Comparison of ENCODE assay signal across 1 cellular context in the genomic region with DNA sequence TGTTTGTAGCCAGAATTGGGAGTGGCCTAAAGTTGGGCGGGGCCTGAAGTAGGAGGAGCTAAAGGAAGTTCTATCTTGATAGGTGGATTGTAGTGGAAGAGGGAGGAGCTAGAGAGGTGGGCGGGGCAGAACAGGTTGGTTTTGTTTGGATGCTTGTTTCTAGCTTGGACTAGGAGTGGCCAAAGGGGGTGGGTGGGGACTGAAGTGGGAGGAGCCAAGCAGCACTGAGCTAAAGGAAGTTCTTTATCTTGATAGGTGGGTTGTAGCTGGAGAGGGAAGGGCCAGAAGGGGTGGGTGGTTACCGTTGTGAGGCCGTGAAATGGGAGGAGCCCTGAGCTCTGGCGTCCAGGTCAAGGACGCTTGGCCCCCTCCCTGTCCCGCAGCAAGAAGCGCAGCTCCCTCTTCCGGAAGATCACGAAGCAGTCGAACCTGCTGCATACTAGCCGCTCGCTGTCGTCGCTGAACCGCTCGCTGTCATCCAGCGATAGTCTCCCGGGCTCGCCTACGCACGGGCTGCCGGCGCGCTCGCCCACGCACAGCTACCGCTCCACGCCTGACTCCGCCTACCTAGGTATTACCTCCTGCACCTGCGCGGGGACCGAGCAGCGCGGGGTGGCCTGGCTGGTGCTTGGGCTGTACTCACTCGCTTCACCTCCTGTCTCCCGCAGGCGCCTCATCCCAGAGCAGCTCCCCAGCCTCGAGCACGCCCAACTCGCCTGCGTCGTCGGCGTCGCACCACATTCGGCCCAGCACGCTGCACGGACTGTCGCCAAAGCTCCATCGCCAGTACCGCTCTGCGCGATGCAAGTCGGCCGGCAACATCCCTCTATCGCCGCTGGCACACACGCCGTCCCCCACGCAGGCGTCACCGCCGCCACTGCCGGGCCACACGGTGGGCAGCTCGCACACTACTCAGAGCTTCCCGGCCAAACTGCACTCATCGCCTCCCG.
TF ChIP-seq lines count a peak whose summit lies in the region.

No MANE protein-coding gene starts in this region.

TF ChIP-seq in K562, 482 proteins besides CTCF, POLR2A, EP300 and RAD21:
- TF ChIP-seq BCL6 (CRISPR knock-in tag; IDR thresholded peaks at IDR 0.05) (no peak), HDAC3 (IDR thresholded peaks at IDR 0.05; ENCODE audit: borderline replicate concordance, partially characterized antibody) (no peak), SAP30 (IDR thresholded peaks at IDR 0.05; ENCODE audit: borderline replicate concordance, insufficient read depth, low read depth, low read length, poor library complexity, severe bottlenecking) (no peak), NRF1 (conservative IDR thresholded peaks at IDR 0.05 in 1 of 2, IDR thresholded peaks at IDR 0.05 in 1 of 2) (peak in 1 of 2 experiments; percentile 33; a peak in 2 of 4 replicates), NELFE (IDR thresholded peaks at IDR 0.05; ENCODE audit: insufficient read depth, insufficient read length) (no peak), CBX3 (IDR thresholded peaks at IDR 0.05; ENCODE audit: borderline replicate concordance in 1 of 2, low read length in 2 of 2) (peak in 1 of 2 experiments; percentile 47; a peak in 1 of 3 replicates), ZNF766 (CRISPR knock-in tag; conservative IDR thresholded peaks at IDR 0.05) (no peak), CBX1 (IDR thresholded peaks at IDR 0.05; ENCODE audit: low read depth) (0 out of 2 replicates have a peak, but pooled peaks have one; percentile 60), MCM2 (IDR thresholded peaks at IDR 0.05; ENCODE audit: low read depth) (no peak), FOXA3 (CRISPR knock-in tag; conservative IDR thresholded peaks at IDR 0.05 in 1 of 2, IDR thresholded peaks at IDR 0.05 in 1 of 2) (no peak), GATAD2A (IDR thresholded peaks at IDR 0.05) (no peak), TRIM24 (IDR thresholded peaks at IDR 0.05) (0 out of 4 replicates have a peak, but pooled peaks of 1 of the 2 experiments have one; percentile 9), ZNF143 (CRISPR knock-in tag; IDR thresholded peaks at IDR 0.05) (peak; percentile 45; the same call in 1 of the 2 replicates), POLR2G (IDR thresholded peaks at IDR 0.05; ENCODE audit: low read depth, low read length) (peak; percentile 69), ZNF384 (IDR thresholded peaks at IDR 0.05; ENCODE audit: low read depth, low read length) (0 out of 2 replicates have a peak, but pooled peaks have one; percentile 21), CBX5 (IDR thresholded peaks at IDR 0.05; ENCODE audit: borderline replicate concordance, low read depth) (peak; percentile 27; the same call in 1 of the 2 replicates), SIN3A (IDR thresholded peaks at IDR 0.05; ENCODE audit: borderline replicate concordance in 2 of 2, control insufficient read depth in 1 of 2, low read depth in 2 of 2, low read length in 2 of 2) (no peak), SMAD3 (CRISPR knock-in tag; conservative IDR thresholded peaks at IDR 0.05) (no peak), IFI16 (CRISPR knock-in tag; IDR thresholded peaks at IDR 0.05) (no peak), ZNF311 (CRISPR knock-in tag; IDR thresholded peaks at IDR 0.05) (no peak), CREB1 (IDR thresholded peaks at IDR 0.05) (no peak), CREB1 (CRISPR knock-in tag; IDR thresholded peaks at IDR 0.05) (0 out of 2 replicates have a peak, but pooled peaks have one; percentile 28), FIP1L1 (IDR thresholded peaks at IDR 0.05; ENCODE audit: low read depth, low read length, poor library complexity, severe bottlenecking) (peak; percentile 26), SP1 (CRISPR knock-in tag; IDR thresholded peaks at IDR 0.05) (peak; percentile 48; the same call in 1 of the 2 replicates), ZC3H4 (CRISPR knock-in tag; IDR thresholded peaks at IDR 0.05; ENCODE audit: borderline replicate concordance) (no peak), EGR1 (conservative IDR thresholded peaks at IDR 0.05) (peak; percentile 56), RBM14 (IDR thresholded peaks at IDR 0.05; ENCODE audit: borderline replicate concordance, insufficient read depth, low read depth, low read length) (0 out of 2 replicates have a peak, but pooled peaks have one; percentile 56), GABPB1 (CRISPR knock-in tag; IDR thresholded peaks at IDR 0.05) (peak; percentile 61), C11orf30 (IDR thresholded peaks at IDR 0.05; ENCODE audit: low read depth) (no peak), RBFOX2 (IDR thresholded peaks at IDR 0.05; ENCODE audit: low read depth, low read length) (peak; percentile 35; the same call in 1 of the 2 replicates), ZNF717 (CRISPR knock-in tag; IDR thresholded peaks at IDR 0.05) (no peak), TRIM28 (IDR thresholded peaks at IDR 0.05) (0 out of 2 replicates have a peak, but pooled peaks have one; percentile 34), PPARD (CRISPR knock-in tag; IDR thresholded peaks at IDR 0.05) (no peak)
- TF ChIP-seq, protein P1, sequence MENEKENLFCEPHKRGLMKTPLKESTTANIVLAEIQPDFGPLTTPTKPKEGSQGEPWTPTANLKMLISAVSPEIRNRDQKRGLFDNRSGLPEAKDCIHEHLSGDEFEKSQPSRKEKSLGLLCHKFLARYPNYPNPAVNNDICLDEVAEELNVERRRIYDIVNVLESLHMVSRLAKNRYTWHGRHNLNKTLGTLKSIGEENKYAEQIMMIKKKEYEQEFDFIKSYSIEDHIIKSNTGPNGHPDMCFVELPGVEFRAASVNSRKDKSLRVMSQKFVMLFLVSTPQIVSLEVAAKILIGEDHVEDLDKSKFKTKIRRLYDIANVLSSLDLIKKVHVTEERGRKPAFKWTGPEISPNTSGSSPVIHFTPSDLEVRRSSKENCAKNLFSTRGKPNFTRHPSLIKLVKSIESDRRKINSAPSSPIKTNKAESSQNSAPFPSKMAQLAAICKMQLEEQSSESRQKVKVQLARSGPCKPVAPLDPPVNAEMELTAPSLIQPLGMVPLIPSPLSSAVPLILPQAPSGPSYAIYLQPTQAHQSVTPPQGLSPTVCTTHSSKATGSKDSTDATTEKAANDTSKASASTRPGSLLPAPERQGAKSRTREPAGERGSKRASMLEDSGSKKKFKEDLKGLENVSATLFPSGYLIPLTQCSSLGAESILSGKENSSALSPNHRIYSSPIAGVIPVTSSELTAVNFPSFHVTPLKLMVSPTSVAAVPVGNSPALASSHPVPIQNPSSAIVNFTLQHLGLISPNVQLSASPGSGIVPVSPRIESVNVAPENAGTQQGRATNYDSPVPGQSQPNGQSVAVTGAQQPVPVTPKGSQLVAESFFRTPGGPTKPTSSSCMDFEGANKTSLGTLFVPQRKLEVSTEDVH (IDR thresholded peaks at IDR 0.05; ENCODE audit: low read depth, partially characterized antibody): no peak
- TF ChIP-seq, protein P2, sequence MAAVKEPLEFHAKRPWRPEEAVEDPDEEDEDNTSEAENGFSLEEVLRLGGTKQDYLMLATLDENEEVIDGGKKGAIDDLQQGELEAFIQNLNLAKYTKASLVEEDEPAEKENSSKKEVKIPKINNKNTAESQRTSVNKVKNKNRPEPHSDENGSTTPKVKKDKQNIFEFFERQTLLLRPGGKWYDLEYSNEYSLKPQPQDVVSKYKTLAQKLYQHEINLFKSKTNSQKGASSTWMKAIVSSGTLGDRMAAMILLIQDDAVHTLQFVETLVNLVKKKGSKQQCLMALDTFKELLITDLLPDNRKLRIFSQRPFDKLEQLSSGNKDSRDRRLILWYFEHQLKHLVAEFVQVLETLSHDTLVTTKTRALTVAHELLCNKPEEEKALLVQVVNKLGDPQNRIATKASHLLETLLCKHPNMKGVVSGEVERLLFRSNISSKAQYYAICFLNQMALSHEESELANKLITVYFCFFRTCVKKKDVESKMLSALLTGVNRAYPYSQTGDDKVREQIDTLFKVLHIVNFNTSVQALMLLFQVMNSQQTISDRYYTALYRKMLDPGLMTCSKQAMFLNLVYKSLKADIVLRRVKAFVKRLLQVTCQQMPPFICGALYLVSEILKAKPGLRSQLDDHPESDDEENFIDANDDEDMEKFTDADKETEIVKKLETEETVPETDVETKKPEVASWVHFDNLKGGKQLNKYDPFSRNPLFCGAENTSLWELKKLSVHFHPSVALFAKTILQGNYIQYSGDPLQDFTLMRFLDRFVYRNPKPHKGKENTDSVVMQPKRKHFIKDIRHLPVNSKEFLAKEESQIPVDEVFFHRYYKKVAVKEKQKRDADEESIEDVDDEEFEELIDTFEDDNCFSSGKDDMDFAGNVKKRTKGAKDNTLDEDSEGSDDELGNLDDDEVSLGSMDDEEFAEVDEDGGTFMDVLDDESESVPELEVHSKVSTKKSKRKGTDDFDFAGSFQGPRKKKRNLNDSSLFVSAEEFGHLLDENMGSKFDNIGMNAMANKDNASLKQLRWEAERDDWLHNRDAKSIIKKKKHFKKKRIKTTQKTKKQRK (IDR thresholded peaks at IDR 0.05; ENCODE audit: borderline replicate concordance, low read depth, low read length): no peak
- TF ChIP-seq, protein P3, sequence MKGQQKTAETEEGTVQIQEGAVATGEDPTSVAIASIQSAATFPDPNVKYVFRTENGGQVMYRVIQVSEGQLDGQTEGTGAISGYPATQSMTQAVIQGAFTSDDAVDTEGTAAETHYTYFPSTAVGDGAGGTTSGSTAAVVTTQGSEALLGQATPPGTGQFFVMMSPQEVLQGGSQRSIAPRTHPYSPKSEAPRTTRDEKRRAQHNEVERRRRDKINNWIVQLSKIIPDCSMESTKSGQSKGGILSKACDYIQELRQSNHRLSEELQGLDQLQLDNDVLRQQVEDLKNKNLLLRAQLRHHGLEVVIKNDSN (CRISPR knock-in tag; IDR thresholded peaks at IDR 0.05): 0 out of 2 replicates have a peak, but pooled peaks have one; percentile 5
- TF ChIP-seq, protein P4, sequence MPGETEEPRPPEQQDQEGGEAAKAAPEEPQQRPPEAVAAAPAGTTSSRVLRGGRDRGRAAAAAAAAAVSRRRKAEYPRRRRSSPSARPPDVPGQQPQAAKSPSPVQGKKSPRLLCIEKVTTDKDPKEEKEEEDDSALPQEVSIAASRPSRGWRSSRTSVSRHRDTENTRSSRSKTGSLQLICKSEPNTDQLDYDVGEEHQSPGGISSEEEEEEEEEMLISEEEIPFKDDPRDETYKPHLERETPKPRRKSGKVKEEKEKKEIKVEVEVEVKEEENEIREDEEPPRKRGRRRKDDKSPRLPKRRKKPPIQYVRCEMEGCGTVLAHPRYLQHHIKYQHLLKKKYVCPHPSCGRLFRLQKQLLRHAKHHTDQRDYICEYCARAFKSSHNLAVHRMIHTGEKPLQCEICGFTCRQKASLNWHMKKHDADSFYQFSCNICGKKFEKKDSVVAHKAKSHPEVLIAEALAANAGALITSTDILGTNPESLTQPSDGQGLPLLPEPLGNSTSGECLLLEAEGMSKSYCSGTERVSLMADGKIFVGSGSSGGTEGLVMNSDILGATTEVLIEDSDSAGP (CRISPR knock-in tag; IDR thresholded peaks at IDR 0.05): no peak
- TF ChIP-seq, protein P5, sequence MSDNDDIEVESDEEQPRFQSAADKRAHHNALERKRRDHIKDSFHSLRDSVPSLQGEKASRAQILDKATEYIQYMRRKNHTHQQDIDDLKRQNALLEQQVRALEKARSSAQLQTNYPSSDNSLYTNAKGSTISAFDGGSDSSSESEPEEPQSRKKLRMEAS (CRISPR knock-in tag; IDR thresholded peaks at IDR 0.05): no peak
- TF ChIP-seq, protein P6, sequence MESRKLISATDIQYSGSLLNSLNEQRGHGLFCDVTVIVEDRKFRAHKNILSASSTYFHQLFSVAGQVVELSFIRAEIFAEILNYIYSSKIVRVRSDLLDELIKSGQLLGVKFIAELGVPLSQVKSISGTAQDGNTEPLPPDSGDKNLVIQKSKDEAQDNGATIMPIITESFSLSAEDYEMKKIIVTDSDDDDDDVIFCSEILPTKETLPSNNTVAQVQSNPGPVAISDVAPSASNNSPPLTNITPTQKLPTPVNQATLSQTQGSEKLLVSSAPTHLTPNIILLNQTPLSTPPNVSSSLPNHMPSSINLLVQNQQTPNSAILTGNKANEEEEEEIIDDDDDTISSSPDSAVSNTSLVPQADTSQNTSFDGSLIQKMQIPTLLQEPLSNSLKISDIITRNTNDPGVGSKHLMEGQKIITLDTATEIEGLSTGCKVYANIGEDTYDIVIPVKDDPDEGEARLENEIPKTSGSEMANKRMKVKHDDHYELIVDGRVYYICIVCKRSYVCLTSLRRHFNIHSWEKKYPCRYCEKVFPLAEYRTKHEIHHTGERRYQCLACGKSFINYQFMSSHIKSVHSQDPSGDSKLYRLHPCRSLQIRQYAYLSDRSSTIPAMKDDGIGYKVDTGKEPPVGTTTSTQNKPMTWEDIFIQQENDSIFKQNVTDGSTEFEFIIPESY (CRISPR knock-in tag; IDR thresholded peaks at IDR 0.05): peak; percentile 84
- TF ChIP-seq, protein P7, sequence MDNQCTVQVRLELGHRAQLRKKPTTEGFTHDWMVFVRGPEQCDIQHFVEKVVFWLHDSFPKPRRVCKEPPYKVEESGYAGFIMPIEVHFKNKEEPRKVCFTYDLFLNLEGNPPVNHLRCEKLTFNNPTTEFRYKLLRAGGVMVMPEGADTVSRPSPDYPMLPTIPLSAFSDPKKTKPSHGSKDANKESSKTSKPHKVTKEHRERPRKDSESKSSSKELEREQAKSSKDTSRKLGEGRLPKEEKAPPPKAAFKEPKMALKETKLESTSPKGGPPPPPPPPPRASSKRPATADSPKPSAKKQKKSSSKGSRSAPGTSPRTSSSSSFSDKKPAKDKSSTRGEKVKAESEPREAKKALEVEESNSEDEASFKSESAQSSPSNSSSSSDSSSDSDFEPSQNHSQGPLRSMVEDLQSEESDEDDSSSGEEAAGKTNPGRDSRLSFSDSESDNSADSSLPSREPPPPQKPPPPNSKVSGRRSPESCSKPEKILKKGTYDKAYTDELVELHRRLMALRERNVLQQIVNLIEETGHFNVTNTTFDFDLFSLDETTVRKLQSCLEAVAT (IDR thresholded peaks at IDR 0.05): peak in 1 of 2 experiments; percentile 78; a peak in 2 of 4 replicates
